In genomic region chr15:42490743-42491539, GRCh38 we compare ENCODE assay signal across 8 cellular contexts. TPM values are rescaled to one million over a fixed set of nuclear protein-coding genes. Genes with fewer than 3 reads are reported as not detected.
DNase-seq lines count a peak whose midpoint lies in the region; TF ChIP-seq lines count a peak whose summit lies in the region.

Gene ZNF106 (minus strand): TSS chr15:42491141. CDS start chr15:42472289, 18,852 bp downstream.

- peak within 1 kb of the TSS; percentile 72 for H3K27ac ChIP-seq in H9 (ENCODE audit: insufficient read length, low read depth, low read length)
- peak within 1 kb of the TSS; percentile 91 to 99 for H3K27ac ChIP-seq in SK-N-SH (ENCODE audit: low read depth in 2 of 2, low read length in 1 of 2)

- H3K9ac ChIP-seq in H9 (ENCODE audit: extremely low read depth, insufficient read length, low read length) (peak within 1 kb of the TSS; percentile 95), SK-N-SH (peak within 1 kb of the TSS; percentile 99)

- peaks cover 8 to 13% of the 10 kb centered on the region in 2 experiments for H3K4me1 Mint-ChIP-seq in H9

- DNase-seq in DMS153 (lab: John Stamatoyannopoulos, UW) (peak; percentile 69), H9 (peak; percentile 94), NCI-H1092 (lab: John Stamatoyannopoulos, UW) (peak; percentile 75), SK-N-SH (peak; percentile 96), globus pallidus (ENCODE audit: low spot score) (peak; percentile 92), non-pigmented ciliary epithelial cell (ENCODE audit: low read depth) (peak; percentile 50), superior temporal gyrus (ENCODE audit: extremely low spot score) (peak; percentile 96)
- DNase-seq in activated naive CD4-positive, alpha-beta T cell treated with anti-CD3 and anti-CD28 coated beads, Interleukin-2, amount 50 U/mL, for 16 hours = peak; percentile 84

- H4K8ac ChIP-seq in H9 (replicated peaks; ENCODE audit: insufficient read length, low read depth, low read length) = no peak within 1 kb of the TSS

- H2BK20ac ChIP-seq in H9 (ENCODE audit: low read depth, low read length, poor library complexity, severe bottlenecking) = no peak within 1 kb of the TSS

- H3K9me2 ChIP-seq in SK-N-SH = no peaks in the 10 kb centered on the region

- TF ChIP-seq CTCF in H9 (conservative IDR thresholded peaks at IDR 0.05) (peak; percentile 40; the same call in 2 of the 3 replicates), SK-N-SH (IDR thresholded peaks at IDR 0.05) (peak; percentile 25)

- 0 out of 2 replicates have a peak, but pooled peaks cover 3% of the 10 kb centered on the region for H3K4me1 ChIP-seq in H9 (ENCODE audit: insufficient read depth, low read length)
- H3K4me1 ChIP-seq in SK-N-SH (ENCODE audit: control insufficient read depth in 1 of 2, insufficient read depth in 2 of 2, low read depth in 1 of 2, low read length in 1 of 2) = peaks cover 0 to 6% of the 10 kb centered on the region in 2 experiments; a peak in 2 of 4 replicates

- peaks cover 2% of the 10 kb centered on the region for H3K79me1 ChIP-seq in H9 (ENCODE audit: insufficient read depth, low read depth, low read length, poor library complexity, severe bottlenecking)

- H3K27me3 Mint-ChIP-seq in H9 (ENCODE audit: low read depth) = no peaks in the 10 kb centered on the region

- H3K18ac ChIP-seq in H9 (ENCODE audit: insufficient read length, low read depth, low read length) = peak within 1 kb of the TSS; percentile 96

- POLR2A ChIA-PET in SK-N-SH (lab: Yijun Ruan, JAX) = interaction anchor here (0.7 to 1.0 kb wide), 3 partner anchors 10 to 92 kb away, joined by 3 to 5 read pairs (median 4); partner anchors contain the start of gene STARD9

- peak within 1 kb of the TSS; percentile 97; the same call in 1 of the 2 replicates for H3K14ac ChIP-seq in H9 (ENCODE audit: insufficient read depth, low read length)

- H3K27me3 ChIP-seq in H9 (ENCODE audit: insufficient read depth, low read length) (no peaks in the 10 kb centered on the region), SK-N-SH (ENCODE audit: insufficient read depth) (no peaks in the 10 kb centered on the region)

- H3K4me2 ChIP-seq in H9 (ENCODE audit: insufficient read depth, insufficient read length, low read length) (peak within 1 kb of the TSS; percentile 91), SK-N-SH (peak within 1 kb of the TSS; percentile 88)

- H3K79me2 ChIP-seq in H9 (ENCODE audit: insufficient read depth, low read length) (peaks cover 2% of the 10 kb centered on the region; the same call in 1 of the 2 replicates), SK-N-SH (ENCODE audit: insufficient read depth) (peaks cover 54% of the 10 kb centered on the region)

- no CpG with 5 or more reads among the region's 49 CpGs for WGBS in H9 (ENCODE audit: extremely low coverage, insufficient read length, low lambda C conversion rate)
- WGBS in SK-N-SH (ENCODE audit: low lambda C conversion rate) = 2% methylated on average over 27 of the region's 49 CpGs

- peak within 1 kb of the TSS; percentile 99 for H2BK120ac ChIP-seq in H9 (ENCODE audit: low read depth, low read length, poor library complexity, severe bottlenecking)

- H3K4me3 ChIP-seq in SK-N-SH (ENCODE audit: low read depth in 2 of 2, low read length in 1 of 2) = peak within 1 kb of the TSS; percentile 79 to 99

- H3F3A ChIP-seq in SK-N-SH (replicated peaks; ENCODE audit: insufficient read depth) = peaks cover 28% of the 10 kb centered on the region

- H2BK5ac ChIP-seq in H9 (ENCODE audit: insufficient read length, low read length) = no peak within 1 kb of the TSS

- peaks cover 14% of the 10 kb centered on the region for H3K23me2 ChIP-seq in H9 (ENCODE audit: insufficient read length, low read depth, low read length, poor library complexity, severe bottlenecking)

- H3K56ac ChIP-seq in H9 (ENCODE audit: insufficient read length, low read depth, low read length) = no peak within 1 kb of the TSS

- H3T11ph ChIP-seq in H9 (ENCODE audit: low read length) = peak within 1 kb of the TSS; percentile 78

- CTCF ChIA-PET in SK-N-SH (lab: Yijun Ruan, JAX) = interaction anchor here (0.6 kb wide), 1 partner anchor 9 kb away, joined by 3 read pairs; no protein-coding TSS in a partner anchor

- no peak within 1 kb of the TSS for H2AK5ac ChIP-seq in H9 (ENCODE audit: insufficient read length, low read length)

- no peaks in the 10 kb centered on the region for H4K20me1 ChIP-seq in H9 (ENCODE audit: control insufficient read depth, insufficient read depth, insufficient read length)
- H4K20me1 ChIP-seq in SK-N-SH (ENCODE audit: insufficient read depth) = no peaks in the 10 kb centered on the region

- peak within 1 kb of the TSS; percentile 98 to 99 (median 99) for H3K27ac Mint-ChIP-seq in H9

- H3K9me3 ChIP-seq in H9 (ENCODE audit: control insufficient read depth, low read depth, low read length) (no peaks in the 10 kb centered on the region), SK-N-SH (no peaks in the 10 kb centered on the region)

- H3K4me3 Mint-ChIP-seq in H9 = peak within 1 kb of the TSS; percentile 95 to 98

- no peak within 1 kb of the TSS; the same call in 1 of the 2 replicates for H3K4ac ChIP-seq in H9 (ENCODE audit: low read depth, low read length)

- H3K9me3 Mint-ChIP-seq in H9 = no peaks in the 10 kb centered on the region; a peak in 1 of 5 replicates

- H2AFZ ChIP-seq in H9 (ENCODE audit: low read length) = peak within 1 kb of the TSS; percentile 63
- peak within 1 kb of the TSS; percentile 92 for H2AFZ ChIP-seq in SK-N-SH (ENCODE audit: low read depth)

- H3K36me3 Mint-ChIP-seq in H9 (ENCODE audit: insufficient read depth in 1 of 3, low read depth in 3 of 3) = peaks cover 0 to 2% (median 0%) of the 10 kb centered on the region in 3 experiments; a peak in 2 of 7 replicates

- peak; percentile 26 to 46; a peak in 2 of 4 replicates for TF ChIP-seq EP300 in SK-N-SH (IDR thresholded peaks at IDR 0.05; ENCODE audit: borderline replicate concordance in 1 of 2, low read depth in 1 of 2, low read length in 1 of 2)

- no peak within 1 kb of the TSS for H4K91ac ChIP-seq in H9 (ENCODE audit: insufficient read length, low read depth, low read length)

- TF ChIP-seq RAD21 in SK-N-SH (IDR thresholded peaks at IDR 0.05; ENCODE audit: low read length) = no peak; the same call in 1 of the 2 replicates

- no peak within 1 kb of the TSS for H3K23ac ChIP-seq in H9 (ENCODE audit: insufficient read length, low read depth, low read length)

- no peak within 1 kb of the TSS for H2BK15ac ChIP-seq in H9 (ENCODE audit: low read depth, low read length)

- peaks cover 0 to 5% of the 10 kb centered on the region in 2 experiments for H3K36me3 ChIP-seq in SK-N-SH (replicated peaks in 1 of 2; ENCODE audit: control insufficient read depth in 1 of 2, insufficient read depth in 2 of 2, low read length in 1 of 2)

- peak within 1 kb of the TSS; percentile 58 for H2BK12ac ChIP-seq in H9 (ENCODE audit: insufficient read length, low read depth, low read length)

- peak within 1 kb of the TSS; percentile 96 for H4K5ac ChIP-seq in H9 (ENCODE audit: insufficient read length, low read depth, low read length)

TF ChIP-seq in SK-N-SH, 30 proteins besides CTCF, POLR2A, EP300 and RAD21 (continues in another document):
- no peak for TF ChIP-seq REST (IDR thresholded peaks at IDR 0.05; ENCODE audit: low read depth, low read length)
- TF ChIP-seq PBX3 (IDR thresholded peaks at IDR 0.05) = no peak
- no peak for TF ChIP-seq SIN3A (IDR thresholded peaks at IDR 0.05; ENCODE audit: borderline replicate concordance, low read depth, low read length)
- no peak for TF ChIP-seq USF1 (IDR thresholded peaks at IDR 0.05; ENCODE audit: borderline replicate concordance, low read depth)
- no peak for TF ChIP-seq RXRA (IDR thresholded peaks at IDR 0.05; ENCODE audit: borderline replicate concordance, low read depth)
- TF ChIP-seq GATA2 (CRISPR knock-in tag; IDR thresholded peaks at IDR 0.05) = no peak
- no peak for TF ChIP-seq JUND (IDR thresholded peaks at IDR 0.05)

RNA-seq across cellular contexts. Expression of gene ZNF106, which starts in this region (rescaled TPM):
- 50.8 and 55.0 TPM in 2 replicates for total RNA-seq in H9 (2021)
- polyA plus RNA-seq in SK-N-SH (2012; rRNA removed) = 8.9 and 12.9 TPM in 2 replicates
- polyA plus RNA-seq in SK-N-SH (2012; cell fraction: cytosol; rRNA removed) = 11.8 and 12.0 TPM in 2 replicates
- 5.3 and 9.7 TPM in 2 replicates for polyA plus RNA-seq in SK-N-SH (2012; cell fraction: nucleus; rRNA removed)

Comparison
In these comparisons a context has a peak if more than half of its experiments do, and no peak if none do; other contexts are left out.
1. Peak in every context shown above with its lines: DNase-seq, H3K4me3 ChIP-seq and H3K27ac ChIP-seq.